ENCODE assay signal across 12 cellular contexts in the genomic region with DNA sequence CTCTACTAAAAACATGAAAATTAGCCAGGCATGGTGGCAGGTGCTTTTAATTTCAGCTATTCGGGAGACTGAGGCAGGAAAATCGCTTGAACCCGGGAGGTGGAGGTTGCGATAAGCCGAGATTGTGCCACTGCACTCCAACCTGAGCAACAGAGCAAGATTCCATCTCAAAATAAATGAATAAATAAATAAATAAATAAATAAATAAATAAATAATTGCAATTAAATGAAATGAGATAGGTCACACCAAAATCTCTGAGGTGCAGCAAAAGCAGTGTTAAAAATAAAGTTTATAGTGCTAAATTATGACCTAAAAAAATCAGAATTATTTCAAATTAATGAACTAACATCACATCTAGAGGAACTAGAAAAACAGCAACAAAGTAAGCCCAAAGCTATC. TPM values are rescaled to one million over a fixed set of nuclear protein-coding genes. Genes with fewer than 3 reads are reported as not detected.
"Had no signal": no experiment of that assay in that cellular context is flagged by ENCODE, and none has a peak within 500 bp of the region (broad histone marks: within the 10 kb centered on the region; RNA-seq: fewer than 3 reads in every experiment).

No MANE protein-coding gene starts in this region.

- ATAC-seq: GM23338, HCT116 had no signal

- H3K27ac ChIP-seq: GM23248 had no signal

- H3K4me3 ChIP-seq: GM23248, GM23338, HAP-1 had no signal

- H3K4me1 ChIP-seq: HAP-1 had no signal

- FAIRE-seq: H1, H54 had no signal

- H3K36me3 ChIP-seq: HAP-1 had no signal

- DNase-seq: GM23248, GOT3, H7, H9, HCEC 1CT, HFFc6 had no signal

- H3K4me2 ChIP-seq: GM23338 had no signal

- H3K9me3 ChIP-seq: HAP-1 had no signal

RNA-seq across cellular contexts. Expression of a gene that starts 13.6 kb away (rescaled TPM):
- total RNA-seq: GM23248, GM23338, H1, H4, H7, H9, HFFc6 had no signal
- polyA plus RNA-seq: GM23248, GM23338, H1 had no signal
